Comparison of ENCODE assay signal across 8 cellular contexts in genomic region chr11:100855466-100856067, GRCh38.
A peak's percentile ranks its signal among the peaks of the same experiment; 100 is the strongest.
DNase-seq lines count a peak whose midpoint lies in the region; ATAC-seq and TF ChIP-seq lines count a peak whose summit lies in the region.

No MANE protein-coding gene starts in this region.

- no peak overlapping the region for H3K9ac ChIP-seq in NT2/D1 (ENCODE audit: insufficient read length, low read depth)

- TF ChIP-seq POLR2A in ovary (IDR thresholded peaks at IDR 0.05) = no peak

- 3 to 7% (median 5%) methylated on average over 1 of the region's 1 CpG for WGBS in ovary, 3 donors

- TF ChIP-seq CTCF in GM06990 (IDR thresholded peaks at IDR 0.05; ENCODE audit: insufficient read depth, low read length, poor library complexity, severe bottlenecking) (peak; percentile 43), dorsolateral prefrontal cortex (IDR thresholded peaks at IDR 0.05 in 54 of 56, conservative IDR thresholded peaks at IDR 0.05 in 2 of 56; ENCODE audit: low read depth in 1 of 56, partially characterized antibody in 56 of 56) (peak; percentile 60 to 91 (median 76)), ovary (IDR thresholded peaks at IDR 0.05) (peak; percentile 16 to 57 (median 21))

- no peak overlapping the region for H3K4me3 ChIP-seq in GM06990 (replicated peaks; ENCODE audit: low read depth, low read length)
- no peak overlapping the region for H3K4me3 ChIP-seq in NT2/D1 (ENCODE audit: insufficient read length, low read depth)
- no peak overlapping the region for H3K4me3 ChIP-seq in dorsolateral prefrontal cortex
- H3K4me3 ChIP-seq in ovary = no peak overlapping the region
- H3K4me3 ChIP-seq in MG63 = no peak overlapping the region

- H3K27ac ChIP-seq in dorsolateral prefrontal cortex (no peak overlapping the region), ovary (no peak overlapping the region)

- H3K9me3 ChIP-seq in NT2/D1 (ENCODE audit: insufficient read depth, low read length) (no peaks in the 10 kb centered on the region), ovary (no peaks in the 10 kb centered on the region), MG63 (no peaks in the 10 kb centered on the region)

- H3K27me3 ChIP-seq in GM06990 (replicated peaks; ENCODE audit: control insufficient read depth, insufficient read depth, low read length) (no peaks in the 10 kb centered on the region), NT2/D1 (ENCODE audit: insufficient read depth, insufficient read length) (no peaks in the 10 kb centered on the region), dorsolateral prefrontal cortex (no peaks in the 10 kb centered on the region), ovary (no peaks in the 10 kb centered on the region), MG63 (no peaks in the 10 kb centered on the region)

- TF ChIP-seq EP300 in ovary (IDR thresholded peaks at IDR 0.05) = no peak

- no peaks in the 10 kb centered on the region for H3K4me1 ChIP-seq in NT2/D1 (ENCODE audit: insufficient read depth, insufficient read length)
- H3K4me1 ChIP-seq in ovary (ENCODE audit: insufficient read depth) = no peaks in the 10 kb centered on the region

- H3K36me3 ChIP-seq in GM06990 (ENCODE audit: control insufficient read depth, insufficient read depth, low read length) (no peaks in the 10 kb centered on the region), NT2/D1 (ENCODE audit: insufficient read depth, insufficient read length, low read length) (no peaks in the 10 kb centered on the region), ovary (no peaks in the 10 kb centered on the region), MG63 (no peaks in the 10 kb centered on the region)

- DNase-seq in GM06990 (ENCODE audit: extremely low read depth, insufficient read length) (no peak), NT2/D1 (ENCODE audit: low read depth, low spot score) (peak; percentile 18), dorsolateral prefrontal cortex (no peak), ovary (no peak), MG63 (no peak)
- no peak for DNase-seq in activated CD8-positive, alpha-beta memory T cell treated with anti-CD3 and anti-CD28 coated beads, Interleukin-2, amount 50 U/mL, for 4 hours

- intact Hi-C loops in dorsolateral prefrontal cortex (cut with DNase I) = loop anchor here (2.0 to 10.0 kb wide), 3 partner anchors 171 to 279 kb away; partner anchors contain the start of gene ARHGAP42 (in 1 of the 2)
- intact Hi-C loops in ovary (cut with DNase I) = loop anchor here in 3 of 4 donors (5.0 to 10.0 kb wide), 2 partner anchors 168 to 281 kb away; partner anchors contain the start of gene ARHGAP42 (in 1 of the 3)

- peak; percentile 74 for ATAC-seq in HG03378 (IDR thresholded peaks at IDR 0.05; ENCODE audit: unreplicated experiment)
- ATAC-seq in HG02759 (IDR thresholded peaks at IDR 0.05; ENCODE audit: unreplicated experiment) = no peak

Comparison
In these comparisons a context has a peak if more than half of its experiments do, and no peak if none do; other contexts are left out.
1. CTCF ChIP-seq: peak in every context shown above with its lines; median percentile 76 in dorsolateral prefrontal cortex; 43 in GM06990; 21 in ovary.